Comparison of ENCODE assay signal across 8 cellular contexts in genomic region chr7:81769891-81770818, GRCh38. TPM values are rescaled to one million over a fixed set of nuclear protein-coding genes. Genes with fewer than 3 reads are reported as not detected.
A peak's percentile ranks its signal among the peaks of the same experiment; 100 is the strongest.
DNase-seq lines count a peak whose midpoint lies in the region; ATAC-seq and TF ChIP-seq lines count a peak whose summit lies in the region.

HGF (minus strand) TSS chr7:81770047; CDS start chr7:81769971, 76 bp downstream.

- peaks cover 7% of the 10 kb centered on the region for H3K27me3 ChIP-seq in mucosa of stomach (ENCODE audit: control insufficient read depth, insufficient read depth, low read length)

- no peak for TF ChIP-seq POLR2A in NB4 (IDR thresholded peaks at IDR 0.05; ENCODE audit: extremely low read depth, insufficient read length)

- in situ Hi-C loops in endometrial microvascular endothelial cells (cut with HindIII; ENCODE audit: inconsistent ontology term, low pct_unique_long_range_greater_than_20kb, low sequenced_read_pairs): no loop called here

- no peaks in the 10 kb centered on the region for H3K36me3 ChIP-seq in mucosa of stomach (ENCODE audit: control insufficient read depth, insufficient read depth, low read length)

- DNase-seq in AG20443 (ENCODE audit: low spot score) (peak; percentile 70), NB4 (ENCODE audit: low read depth) (peak; percentile 77), GDM1 (lab: John Stamatoyannopoulos, UW) (no peak), NCI-H1048 (lab: John Stamatoyannopoulos, UW) (no peak), GM20000 (ENCODE audit: low spot score) (no peak)

- peak within 1 kb of the TSS; percentile 78 for H3K4me3 ChIP-seq in NB4 (ENCODE audit: low read depth, low read length)
- H3K4me3 ChIP-seq in mucosa of stomach (ENCODE audit: low read length): no peak within 1 kb of the TSS

- H3K4me1 ChIP-seq in mucosa of stomach (ENCODE audit: control insufficient read depth, insufficient read depth, low read length): peaks cover 3% of the 10 kb centered on the region

- H3K9me3 ChIP-seq in mucosa of stomach (ENCODE audit: control insufficient read depth, low read length): no peaks in the 10 kb centered on the region

- peak within 1 kb of the TSS; percentile 22 for H3K9ac ChIP-seq in mucosa of stomach (ENCODE audit: low read length)

- no peak for ATAC-seq in GM18519 (IDR thresholded peaks at IDR 0.05; ENCODE audit: low FRiP score, unreplicated experiment)

- TF ChIP-seq CTCF in NB4 (IDR thresholded peaks at IDR 0.05; ENCODE audit: low read depth, low read length) (peak; percentile 7), GM20000 (IDR thresholded peaks at IDR 0.05; ENCODE audit: extremely low read depth, missing control alignments) (no peak)

RNA-seq across cellular contexts. Expression of gene HGF, which starts in this region (rescaled TPM):
- 14.8 TPM for total RNA-seq in endometrial microvascular endothelial cells (ENCODE audit: inconsistent ontology term)

Comparison
In these comparisons a context has a peak if more than half of its experiments do, and no peak if none do; other contexts are left out.
1. DNase-seq: peak in AG20443 (single experiment) and NB4 (single experiment); none in GDM1 (single experiment), NCI-H1048 (single experiment) and GM20000 (single experiment).